ENCODE assay signal across 18 cellular contexts in the genomic region with DNA sequence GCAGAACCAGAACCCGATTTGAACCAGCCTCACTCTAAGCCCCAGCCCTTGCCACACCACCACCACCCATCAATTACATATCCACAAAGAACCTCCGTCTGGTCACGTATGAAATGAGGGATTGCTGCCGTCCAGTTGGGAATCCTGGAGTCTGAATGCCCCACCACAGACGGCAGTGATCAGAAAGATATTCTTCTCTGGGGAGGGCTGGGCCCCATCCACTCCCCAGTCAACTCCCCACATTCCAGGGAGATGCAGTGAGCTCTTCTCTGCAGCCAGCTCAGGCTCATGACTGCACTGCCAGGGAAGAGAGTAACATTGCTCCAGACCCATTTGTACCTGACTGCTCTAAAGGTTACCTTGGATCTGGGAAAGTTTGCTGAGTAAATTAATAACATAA. TPM values are rescaled to one million over a fixed set of nuclear protein-coding genes. Genes with fewer than 3 reads are reported as not detected.
DNase-seq lines count a peak whose midpoint lies in the region; ATAC-seq, FAIRE-seq and TF ChIP-seq lines count a peak whose summit lies in the region.
"Had no signal": no experiment of that assay in that cellular context is flagged by ENCODE, and none has a peak within 500 bp of the region (broad histone marks: within the 10 kb centered on the region; RNA-seq: fewer than 3 reads in every experiment).

No MANE protein-coding gene starts in this region.

- H2BK12ac ChIP-seq in H1 (ENCODE audit: low read depth, low read length), result no peak overlapping the region

- H3K27me3 ChIP-seq in HepG2 (ENCODE audit: control insufficient read depth in 1 of 2, insufficient read depth in 2 of 2, low read length in 2 of 2), result no peaks in the 10 kb centered on the region
- no peaks in the 10 kb centered on the region for H3K27me3 ChIP-seq in right lobe of liver
- no peaks in the 10 kb centered on the region for H3K27me3 ChIP-seq in H1 (replicated peaks in 1 of 4; ENCODE audit: control insufficient read depth in 3 of 4, extremely low read depth in 1 of 4, insufficient read depth in 3 of 4, low read length in 3 of 4)
- H3K27me3 ChIP-seq: SJCRH30 had no signal

- H3K79me2 ChIP-seq in HepG2 (ENCODE audit: insufficient read depth, low read length) (no peaks in the 10 kb centered on the region), H1 (ENCODE audit: control insufficient read depth in 1 of 2, insufficient read depth in 2 of 2, low read length in 2 of 2) (no peaks in the 10 kb centered on the region)

- no peak overlapping the region for H3K23ac ChIP-seq in H1 (ENCODE audit: insufficient read length)

- ATAC-seq in HepG2, result peak; percentile 49
- no peak for ATAC-seq in right lobe of liver
- ATAC-seq: GM12878 had no signal

- H2AFZ ChIP-seq in HepG2 (ENCODE audit: low read length) (no peak overlapping the region), H1 (ENCODE audit: low read length) (no peak overlapping the region)

- POLR2A ChIA-PET in HepG2 (lab: Yijun Ruan, JAX) (no interaction called here), H1 (lab: Charles Lee; ENCODE audit: partially characterized antibody) (interaction anchor here (0.8 to 1.5 kb wide), 3 partner anchors 12 to 134 kb away, joined by 3 to 5 read pairs (median 4); no protein-coding TSS in a partner anchor)

- H3K4me3 Mint-ChIP-seq in nephron progenitor cell, result no peak overlapping the region

- no peak overlapping the region for H3K4ac ChIP-seq in H1 (replicated peaks; ENCODE audit: insufficient read length, low read depth, low read length)

- TF ChIP-seq CTCF in HepG2 (CRISPR knock-in tag; IDR thresholded peaks at IDR 0.05) (no peak), right lobe of liver (IDR thresholded peaks at IDR 0.05) (no peak), H1 (IDR thresholded peaks at IDR 0.05; ENCODE audit: control extremely low read depth in 1 of 3, insufficient read depth in 1 of 3, low read depth in 1 of 3, low read length in 3 of 3) (no peak), nephron progenitor cell (IDR thresholded peaks at IDR 0.05) (no peak)

- in situ Hi-C loops in HepG2 (cut with HindIII; ENCODE audit: extremely low pct_ligation_motif_present, low pct_unique_long_range_greater_than_20kb), result no loop called here

- H3K9me3 ChIP-seq in HepG2 (ENCODE audit: low read length), result no peaks in the 10 kb centered on the region
- no peaks in the 10 kb centered on the region for H3K9me3 ChIP-seq in right lobe of liver
- no peaks in the 10 kb centered on the region for H3K9me3 ChIP-seq in H1 (ENCODE audit: insufficient read depth in 2 of 2, low read depth in 1 of 2, low read length in 1 of 2)
- H3K9me3 ChIP-seq: SJCRH30 had no signal

- TF ChIP-seq EP300 in HepG2 (IDR thresholded peaks at IDR 0.05; ENCODE audit: low read depth in 2 of 2, low read length in 2 of 2) (no peak), HepG2 (CRISPR knock-in tag; IDR thresholded peaks at IDR 0.05; ENCODE audit: borderline replicate concordance) (no peak), H1 (IDR thresholded peaks at IDR 0.05; ENCODE audit: borderline replicate concordance in 1 of 2, low read depth in 2 of 2, low read length in 2 of 2) (no peak)

- H3K9ac ChIP-seq in HepG2 (ENCODE audit: insufficient read depth, low read depth, low read length) (no peak overlapping the region), H1 (replicated peaks in 1 of 4; ENCODE audit: extremely low read depth in 1 of 4, low read depth in 3 of 4, low read length in 3 of 4) (no peak overlapping the region)

- CTCF ChIA-PET in HepG2 (lab: Yijun Ruan, JAX; ENCODE audit: low intra/inter-chr PET ratio, low total read pairs) (no interaction called here), H1 (lab: Charles Lee; ENCODE audit: partially characterized antibody) (interaction anchor here (1.3 kb wide), 1 partner anchor 13 kb away, joined by 3 read pairs; no protein-coding TSS in a partner anchor)

- H3K27ac ChIP-seq in HepG2 (ENCODE audit: extremely low read length, insufficient read depth, low read length) (no peak overlapping the region), right lobe of liver (no peak overlapping the region), H1 (ENCODE audit: low read depth, low read length) (no peak overlapping the region)
- H3K27ac ChIP-seq: SJCRH30 had no signal

- no peak overlapping the region for H4K5ac ChIP-seq in H1 (ENCODE audit: insufficient read length, low read depth, low read length)

- H2BK20ac ChIP-seq in H1 (ENCODE audit: low read length), result no peak overlapping the region

- no peak overlapping the region for H2BK15ac ChIP-seq in H1 (ENCODE audit: low read length)

- H4K8ac ChIP-seq in H1 (ENCODE audit: extremely low read depth, insufficient read depth, low read length), result peak overlapping the region; percentile 71; the same call in 1 of the 2 replicates

- H3K4me3 ChIP-seq in HepG2 (replicated peaks in 1 of 3; ENCODE audit: insufficient read depth in 1 of 3, low read depth in 2 of 3, low read length in 3 of 3) (no peak overlapping the region), right lobe of liver (no peak overlapping the region), H1 (ENCODE audit: extremely low read depth in 1 of 4, insufficient read depth in 2 of 4, low read depth in 3 of 4, low read length in 4 of 4) (no peak overlapping the region)
- H3K4me3 ChIP-seq: GM12878, SJCRH30 had no signal

- DNase-seq in HepG2 (ENCODE audit: low spot score), result peak; percentile 10
- DNase-seq in right lobe of liver, result no peak
- no peak for DNase-seq in H1 (ENCODE audit: low read depth in 1 of 2, low spot score in 2 of 2)
- no peak for DNase-seq in nephron progenitor cell
- no peak for DNase-seq in activated CD8-positive, alpha-beta memory T cell treated with anti-CD3 and anti-CD28 coated beads, Interleukin-2, amount 50 U/mL, for 48 hours
- DNase-seq in NCI-H2227 (lab: John Stamatoyannopoulos, UW; ENCODE audit: unreplicated experiment), result no peak
- DNase-seq in retina, result no peak
- no peak for DNase-seq in SW 1271 (lab: John Stamatoyannopoulos, UW)
- DNase-seq: DMS53, KBM-7, NCI-H1436 treated with DMSO at 0.1 percent for 48 hours, NCI-H2081 treated with DMSO at 0.1 percent for 48 hours, NCI-H345, NCI-H526 treated with DMSO at 0.1 percent for 48 hours, OCI-M1, RPMI8226, SJCRH30 had no signal

- intact Hi-C loops in HepG2 (cut with micrococcal nuclease; ENCODE audit: unreplicated experiment) (no loop called here), right lobe of liver (cut with DNase I) (no loop called here)

- peaks cover 37% of the 10 kb centered on the region for H3K4me1 Mint-ChIP-seq in nephron progenitor cell

- H3K36me3 ChIP-seq in HepG2 (replicated peaks in 1 of 2; ENCODE audit: control insufficient read depth in 1 of 2, insufficient read depth in 2 of 2, low read length in 2 of 2) (no peaks in the 10 kb centered on the region), right lobe of liver (no peaks in the 10 kb centered on the region), H1 (ENCODE audit: control insufficient read depth in 2 of 4, insufficient read depth in 4 of 4, low read length in 3 of 4) (no peaks in the 10 kb centered on the region; a peak in 1 of 8 replicates)
- H3K36me3 ChIP-seq: SJCRH30 had no signal

- no peaks in the 10 kb centered on the region for H3K79me1 ChIP-seq in H1 (ENCODE audit: low read depth, low read length)

- H3K4me2 ChIP-seq in HepG2 (ENCODE audit: low read depth, low read length), result no peak overlapping the region
- no peak overlapping the region for H3K4me2 ChIP-seq in H1 (ENCODE audit: insufficient read depth in 1 of 2, low read depth in 2 of 2, low read length in 2 of 2)

- H3K23me2 ChIP-seq in H1 (ENCODE audit: low read depth, low read length), result no peaks in the 10 kb centered on the region

- H3K14ac ChIP-seq in H1 (ENCODE audit: insufficient read length), result no peak overlapping the region

- peaks cover 3% of the 10 kb centered on the region for H3K27me3 Mint-ChIP-seq in nephron progenitor cell (ENCODE audit: low read depth, poor library complexity)

- no peak for FAIRE-seq in HepG2 (lab: Jason Lieb, UNC)
- FAIRE-seq in H1 (lab: Jason Lieb, UNC), result no peak
- FAIRE-seq: GM12878 had no signal

- TF ChIP-seq POLR2A in HepG2 (IDR thresholded peaks at IDR 0.05; ENCODE audit: insufficient read depth in 1 of 2, low read depth in 2 of 2, low read length in 2 of 2) (no peak), right lobe of liver (IDR thresholded peaks at IDR 0.05) (no peak), H1 (IDR thresholded peaks at IDR 0.05; ENCODE audit: control extremely low read depth in 1 of 2, low read depth in 2 of 2, low read length in 2 of 2) (no peak)

- no peak overlapping the region for H2BK120ac ChIP-seq in H1 (replicated peaks; ENCODE audit: low read depth, low read length)

- no TSS peak for BruUV-seq in HepG2 (replicated peaks; lab: Mats Ljungman, UMichigan)

- H3K18ac ChIP-seq in H1 (ENCODE audit: extremely low read depth, low read length), result no peak overlapping the region

- WGBS in HepG2 (ENCODE audit: low lambda C conversion rate), result 10% methylated on average over 4 of the region's 5 CpGs
- 100% methylated on average over 2 of the region's 5 CpGs for WGBS in right lobe of liver (ENCODE audit: insufficient coverage, low coverage, low lambda C conversion rate, missing lambda C conversion rate)
- whole genome bisulfite sequencing in H1 (ENCODE audit: extremely low coverage in 1 of 2, insufficient coverage in 1 of 2, insufficient read length in 1 of 2, insufficient replicate concordance in 2 of 2, low coverage in 1 of 2, low lambda C conversion rate in 2 of 2, missing lambda C conversion rate in 1 of 2), 2 experiments, result 82% methylated on average over 5 of the region's 5 CpGs; no CpG with 5 or more reads in 1 of the 2 experiments

- peaks cover 4% of the 10 kb centered on the region for H3K36me3 Mint-ChIP-seq in nephron progenitor cell (ENCODE audit: low read depth)

- no peak for TF ChIP-seq RAD21 in HepG2 (CRISPR knock-in tag; IDR thresholded peaks at IDR 0.05)
- no peak for TF ChIP-seq RAD21 in H1 (IDR thresholded peaks at IDR 0.05 in 1 of 2, conservative IDR thresholded peaks at IDR 0.05 in 1 of 2; ENCODE audit: low read depth in 2 of 2, low read length in 2 of 2)

- H4K91ac ChIP-seq in H1 (replicated peaks; ENCODE audit: insufficient read length, low read length), result no peak overlapping the region

- peak overlapping the region; percentile 47 for H3K27ac Mint-ChIP-seq in nephron progenitor cell

- no peak overlapping the region for H2BK5ac ChIP-seq in H1 (ENCODE audit: low read depth, low read length)

- H2AK5ac ChIP-seq in H1 (ENCODE audit: low read depth, low read length), result no peak overlapping the region

- H4K20me1 ChIP-seq in HepG2 (ENCODE audit: insufficient read depth, low read length) (no peaks in the 10 kb centered on the region), H1 (replicated peaks in 1 of 2; ENCODE audit: control insufficient read depth in 1 of 2, insufficient read depth in 2 of 2, low read length in 2 of 2) (no peaks in the 10 kb centered on the region)

- H3K9me3 Mint-ChIP-seq in nephron progenitor cell, result no peaks in the 10 kb centered on the region

- no peak overlapping the region for H3K56ac ChIP-seq in H1 (replicated peaks; ENCODE audit: insufficient read length, low read depth, low read length)

- H3K4me1 ChIP-seq in HepG2 (ENCODE audit: insufficient read depth, low read length) (peaks cover 57% of the 10 kb centered on the region), right lobe of liver (peaks cover 0 to 35% (median 10%) of the 10 kb centered on the region in 4 donors), H1 (replicated peaks in 1 of 4; ENCODE audit: control insufficient read depth in 3 of 4, insufficient read depth in 4 of 4, low read length in 3 of 4) (peaks cover 1 to 12% (median 10%) of the 10 kb centered on the region in 4 experiments)

RNA-seq across cellular contexts. Expression of gene DEGS1, which starts 18.3 kb away (rescaled TPM):
- 7.8 and 18.1 TPM in 2 replicates for total RNA-seq in HepG2 (2016; rRNA removed; fragmentation: Illumina TruSeq; extraction: Trizol)
- total RNA-seq in HepG2 (2016; cell fraction: cytosol; rRNA removed; fragmentation: Illumina TruSeq; extraction: Trizol; ENCODE audit: low read depth), result 3.9 and 4.1 TPM in 2 replicates
- total RNA-seq in HepG2 (2016; cell fraction: insoluble cytoplasmic fraction; rRNA removed; fragmentation: Illumina TruSeq; extraction: Trizol), result 9.1 and 17.5 TPM in 2 replicates
- total RNA-seq in HepG2 (2016; cell fraction: membrane; rRNA removed; fragmentation: Illumina TruSeq; extraction: Trizol), result 7.7 and 8.1 TPM in 2 replicates
- 16.1 and 18.0 TPM in 2 replicates for total RNA-seq in HepG2 (2016; cell fraction: nucleus; rRNA removed; fragmentation: Illumina TruSeq; extraction: Trizol)
- 27.8 and 35.9 TPM in 2 replicates for polyA plus RNA-seq in HepG2 (2011; rRNA removed)
- 16.4 and 34.9 TPM in 2 replicates for polyA plus RNA-seq in HepG2 (2011; cell fraction: cytosol; rRNA removed)
- 4.6 and 11.0 TPM in 2 replicates for polyA plus RNA-seq in HepG2 (2011; cell fraction: nucleus; rRNA removed)
- 21.7 and 21.9 TPM in 2 replicates for polyA plus RNA-seq in HepG2 (2012)
- polyA plus RNA-seq in HepG2 (2016; cell fraction: cytosol; fragmentation: Illumina TruSeq; extraction: Trizol; ENCODE audit: low read depth), result 3.8 and 4.1 TPM in 2 replicates
- polyA plus RNA-seq in HepG2 (2016; cell fraction: insoluble cytoplasmic fraction; fragmentation: Illumina TruSeq; extraction: Trizol; ENCODE audit: low read depth), result 10.2 and 13.3 TPM in 2 replicates
- polyA plus RNA-seq in HepG2 (2016; cell fraction: membrane; fragmentation: Illumina TruSeq; extraction: Trizol; ENCODE audit: low read depth), result 6.0 and 6.5 TPM in 2 replicates
- 26.5 and 33.6 TPM in 2 replicates for polyA plus RNA-seq in HepG2 (2016; cell fraction: nucleus; fragmentation: Illumina TruSeq; extraction: Trizol; ENCODE audit: insufficient read depth, low read depth)
- polyA minus RNA-seq in HepG2 (2011; rRNA and poly(A)+ RNA removed; ENCODE audit: low replicate concordance), result 8.8 and 84.1 TPM in 2 replicates
- polyA minus RNA-seq in HepG2 (2011; cell fraction: cytosol; rRNA and poly(A)+ RNA removed), result 12.9 and 16.5 TPM in 2 replicates
- polyA minus RNA-seq in HepG2 (2011; cell fraction: nucleus; rRNA and poly(A)+ RNA removed), result 6.3 and 10.9 TPM in 2 replicates
- total RNA-seq in right lobe of liver, result 10 to 100 TPM; 17.9 to 43.5 (median 29.0) TPM
- total RNA-seq in H1 (2021; fragmentation: NEBNext Ultra II Directional; extraction: Animal tissue kit (Norgen Biotek cat#: 25700)), result 46.1 TPM in 2 replicates
- 60.1 and 114 TPM in 2 replicates for polyA plus RNA-seq in H1 (2011; rRNA removed)
- polyA plus RNA-seq in H1 (2011; cell fraction: cytosol; rRNA removed), result 69.2 TPM
- polyA plus RNA-seq in H1 (2011; cell fraction: nucleus; rRNA removed), result 7.1 TPM
- 29.1 to 54.8 TPM (median 33.3 TPM) in 4 replicates for polyA plus RNA-seq in H1 (2012, experiment 1 of 2)
- polyA plus RNA-seq in H1 (2012, experiment 2 of 2), result 61.8 TPM
- 46.9 TPM for polyA plus RNA-seq in H1 (2013, experiment 1 of 2)
- 51.6 TPM for polyA plus RNA-seq in H1 (2013, experiment 2 of 2)
- 35.7 and 36.7 TPM in 2 replicates for polyA minus RNA-seq in H1 (2011; rRNA and poly(A)+ RNA removed)
- polyA minus RNA-seq in H1 (2011; cell fraction: cytosol; rRNA and poly(A)+ RNA removed), result 19.8 TPM
- 25.1 TPM for polyA minus RNA-seq in H1 (2011; cell fraction: nucleus; rRNA and poly(A)+ RNA removed)
